ENCODE assay signal across 9 cellular contexts in the genomic region with DNA sequence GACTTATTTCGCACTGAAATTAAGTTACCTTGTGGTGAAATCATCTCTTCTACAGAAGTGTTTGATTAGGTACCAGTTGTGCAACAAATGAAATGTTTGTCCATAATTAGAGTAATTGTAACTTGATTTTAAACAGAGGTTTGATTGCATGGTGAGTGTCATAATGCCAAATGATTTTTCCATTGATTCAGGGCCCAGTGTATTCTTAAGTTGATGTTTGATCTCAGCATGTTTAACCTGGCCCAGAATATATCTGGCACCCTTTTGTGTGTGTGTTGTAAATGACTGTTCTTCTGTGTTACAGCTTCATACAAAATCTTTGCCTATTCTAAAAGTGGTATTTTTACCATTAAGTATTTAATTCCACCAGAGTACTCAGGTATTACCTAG. TPM values are rescaled to one million over a fixed set of nuclear protein-coding genes. Genes with fewer than 3 reads are reported as not detected.
DNase-seq lines count a peak whose midpoint lies in the region; ATAC-seq and TF ChIP-seq lines count a peak whose summit lies in the region.
"Had no signal": no experiment of that assay in that cellular context is flagged by ENCODE, and none has a peak within 500 bp of the region (broad histone marks: within the 10 kb centered on the region; RNA-seq: fewer than 3 reads in every experiment).

No MANE protein-coding gene starts in this region.

- H3K4me3 Mint-ChIP-seq in natural killer cell treated with Interleukin-12 subunit alpha and Interleukin-12 subunit beta and Interleukin-15 and Interleukin-18, amount 100 ng/mL, for 72 hours, result peak overlapping the region; percentile 61
- no peak overlapping the region for H3K4me3 Mint-ChIP-seq in natural killer cell
- H3K4me3 Mint-ChIP-seq: nephron had no signal

- H3K27ac Mint-ChIP-seq in natural killer cell treated with Interleukin-12 subunit alpha and Interleukin-12 subunit beta and Interleukin-15 and Interleukin-18, amount 100 ng/mL, for 72 hours, result peak overlapping the region; percentile 73 to 90
- H3K27ac Mint-ChIP-seq in natural killer cell, result peak overlapping the region in 1 of 2 donors; percentile 57

- H3K9me3 ChIP-seq in aorta (ENCODE audit: control insufficient read depth, low read length), result peaks cover 1% of the 10 kb centered on the region

- H3K36me3 ChIP-seq in aorta (ENCODE audit: control insufficient read depth in 1 of 2, insufficient read depth in 2 of 2, low read length in 1 of 2), result no peaks in the 10 kb centered on the region

- intact Hi-C loops in natural killer cell (cut with micrococcal nuclease), result no loop called here
- intact Hi-C loops in aorta (cut with DNase I), result no loop called here

- no peaks in the 10 kb centered on the region for H3K4me1 ChIP-seq in aorta (ENCODE audit: control insufficient read depth in 1 of 2, insufficient read depth in 2 of 2, low read length in 2 of 2)

- H3K27me3 ChIP-seq in aorta (ENCODE audit: control insufficient read depth in 1 of 2, insufficient read depth in 2 of 2, low read length in 1 of 2), result no peaks in the 10 kb centered on the region

- no peak overlapping the region for H3K4me3 ChIP-seq in aorta (ENCODE audit: low read length in 2 of 2)

- no peak for TF ChIP-seq CTCF in natural killer cell (IDR thresholded peaks at IDR 0.05)

- peaks cover 21% of the 10 kb centered on the region in 2 donors for H3K4me1 Mint-ChIP-seq in natural killer cell treated with Interleukin-12 subunit alpha and Interleukin-12 subunit beta and Interleukin-15 and Interleukin-18, amount 100 ng/mL, for 72 hours (ENCODE audit: low read depth in 2 of 2)
- peaks cover 0 to 8% of the 10 kb centered on the region in 2 donors for H3K4me1 Mint-ChIP-seq in natural killer cell

- H3K9me3 Mint-ChIP-seq in natural killer cell treated with Interleukin-12 subunit alpha and Interleukin-12 subunit beta and Interleukin-15 and Interleukin-18, amount 100 ng/mL, for 72 hours, result no peaks in the 10 kb centered on the region
- no peaks in the 10 kb centered on the region for H3K9me3 Mint-ChIP-seq in natural killer cell
- H3K9me3 Mint-ChIP-seq: nephron had no signal

- ATAC-seq in natural killer cell treated with Interleukin-12 subunit alpha and Interleukin-12 subunit beta and Interleukin-15 and Interleukin-18, amount 100 ng/mL, for 72 hours, result no peak
- no peak for ATAC-seq in natural killer cell
- ATAC-seq in aorta (ENCODE audit: low FRiP score), result peak; percentile 56
- ATAC-seq in GM19397 (IDR thresholded peaks at IDR 0.05; ENCODE audit: unreplicated experiment), result no peak

- WGBS in aorta, 2 donors, result 91 to 94% methylated on average over 1 of the region's 1 CpG

- H3K27ac ChIP-seq in epithelial cell of prostate, result peak overlapping the region; percentile 61
- H3K27ac ChIP-seq in aorta (ENCODE audit: low read depth in 1 of 2, low read length in 2 of 2), result no peak overlapping the region

- no peak for DNase-seq in natural killer cell treated with Interleukin-12 subunit alpha and Interleukin-12 subunit beta and Interleukin-15 and Interleukin-18, amount 100 ng/mL, for 72 hours (ENCODE audit: low spot score)
- DNase-seq in natural killer cell (no peak), NCI-H526 treated with DMSO at 0.1 percent for 48 hours (lab: John Stamatoyannopoulos, UW) (peak; percentile 71), epithelial cell of prostate (ENCODE audit: low read depth, low spot score) (no peak), aorta (no peak), GDM1 (lab: John Stamatoyannopoulos, UW) (no peak), GM19240 (ENCODE audit: insufficient read length, low spot score) (no peak)

- H3K27me3 Mint-ChIP-seq in natural killer cell treated with Interleukin-12 subunit alpha and Interleukin-12 subunit beta and Interleukin-15 and Interleukin-18, amount 100 ng/mL, for 72 hours, result no peaks in the 10 kb centered on the region
- H3K27me3 Mint-ChIP-seq in natural killer cell (ENCODE audit: low read depth in 2 of 2), result no peaks in the 10 kb centered on the region

- H3K36me3 Mint-ChIP-seq in natural killer cell treated with Interleukin-12 subunit alpha and Interleukin-12 subunit beta and Interleukin-15 and Interleukin-18, amount 100 ng/mL, for 72 hours, result no peaks in the 10 kb centered on the region
- H3K36me3 Mint-ChIP-seq in natural killer cell, result no peaks in the 10 kb centered on the region

RNA-seq across cellular contexts. Expression of a gene that starts 28.6 kb away (rescaled TPM):
- total RNA-seq in natural killer cell treated with Interleukin-12 subunit alpha and Interleukin-12 subunit beta and Interleukin-15 and Interleukin-18, amount 100 ng/mL, for 72 hours, result 10 to 100 TPM; 11.1 to 15.3 TPM
- total RNA-seq in natural killer cell (1 to 10 TPM; 1.7 to 2.9 (median 2.9) TPM), aorta (1 to 10 TPM; 4.4 to 5.9 TPM)
- under 1 TPM; 0.72 to 0.88 TPM for polyA plus RNA-seq in aorta
